1 cellular context compared by ENCODE assay signal in the genomic region with DNA sequence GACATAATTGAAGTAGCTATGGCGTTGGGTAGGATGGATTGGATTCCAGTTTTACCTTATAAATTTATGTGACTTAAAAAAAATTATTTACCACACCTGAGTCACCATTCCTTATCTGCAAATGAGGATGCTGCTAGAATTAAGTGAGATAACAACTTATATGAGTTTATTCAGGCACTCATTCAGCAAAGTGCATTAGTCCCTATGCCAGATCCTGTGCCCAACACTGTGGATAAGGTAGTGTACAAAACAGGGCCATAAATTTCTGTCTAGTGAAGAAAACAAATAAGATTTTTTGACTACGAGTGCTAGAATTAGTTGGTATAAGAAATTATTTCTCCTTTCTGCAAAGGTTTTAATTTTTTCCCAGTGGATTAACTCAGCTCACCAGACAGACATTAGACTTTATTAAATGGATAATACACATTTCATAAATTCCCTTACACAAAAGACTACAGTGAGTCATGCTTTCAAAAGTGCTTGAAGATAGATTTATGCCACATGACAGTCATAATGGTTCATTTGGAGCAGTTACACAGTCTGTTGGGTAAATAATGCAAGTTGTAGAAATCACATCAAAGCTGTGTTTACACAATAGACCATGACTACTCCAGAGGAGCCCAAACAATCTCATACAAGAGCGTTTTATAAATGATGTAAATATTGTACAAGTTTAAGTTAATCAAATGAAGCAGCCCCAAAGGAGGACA.
TF ChIP-seq lines count a peak whose summit lies in the region.

No MANE protein-coding gene starts in this region.

TF ChIP-seq in HepG2, 621 proteins besides CTCF, POLR2A, EP300 and RAD21 (continued from another document and continues in another):
- TF ChIP-seq, protein P1, sequence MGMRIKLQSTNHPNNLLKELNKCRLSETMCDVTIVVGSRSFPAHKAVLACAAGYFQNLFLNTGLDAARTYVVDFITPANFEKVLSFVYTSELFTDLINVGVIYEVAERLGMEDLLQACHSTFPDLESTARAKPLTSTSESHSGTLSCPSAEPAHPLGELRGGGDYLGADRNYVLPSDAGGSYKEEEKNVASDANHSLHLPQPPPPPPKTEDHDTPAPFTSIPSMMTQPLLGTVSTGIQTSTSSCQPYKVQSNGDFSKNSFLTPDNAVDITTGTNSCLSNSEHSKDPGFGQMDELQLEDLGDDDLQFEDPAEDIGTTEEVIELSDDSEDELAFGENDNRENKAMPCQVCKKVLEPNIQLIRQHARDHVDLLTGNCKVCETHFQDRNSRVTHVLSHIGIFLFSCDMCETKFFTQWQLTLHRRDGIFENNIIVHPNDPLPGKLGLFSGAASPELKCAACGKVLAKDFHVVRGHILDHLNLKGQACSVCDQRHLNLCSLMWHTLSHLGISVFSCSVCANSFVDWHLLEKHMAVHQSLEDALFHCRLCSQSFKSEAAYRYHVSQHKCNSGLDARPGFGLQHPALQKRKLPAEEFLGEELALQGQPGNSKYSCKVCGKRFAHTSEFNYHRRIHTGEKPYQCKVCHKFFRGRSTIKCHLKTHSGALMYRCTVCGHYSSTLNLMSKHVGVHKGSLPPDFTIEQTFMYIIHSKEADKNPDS (CRISPR knock-in tag; IDR thresholded peaks at IDR 0.05): no peak
- TF ChIP-seq ZNF205 (CRISPR knock-in tag; IDR thresholded peaks at IDR 0.05) (no peak), TBL1XR1 (IDR thresholded peaks at IDR 0.05; ENCODE audit: borderline replicate concordance, low read length, partially characterized antibody) (no peak), CCDC6 (CRISPR knock-in tag; IDR thresholded peaks at IDR 0.05) (no peak), JUN (CRISPR knock-in tag; IDR thresholded peaks at IDR 0.05) (no peak), FOXJ3 (CRISPR knock-in tag; IDR thresholded peaks at IDR 0.05; ENCODE audit: borderline replicate concordance) (0 out of 2 replicates have a peak, but pooled peaks have one; percentile 28), ZNF678 (CRISPR knock-in tag; IDR thresholded peaks at IDR 0.05) (no peak), ZNF878 (CRISPR knock-in tag; IDR thresholded peaks at IDR 0.05) (no peak), FIP1L1 (IDR thresholded peaks at IDR 0.05; ENCODE audit: borderline replicate concordance, insufficient read depth, low read depth, low read length) (no peak), ZNF644 (CRISPR knock-in tag; IDR thresholded peaks at IDR 0.05; ENCODE audit: low read depth) (0 out of 2 replicates have a peak, but pooled peaks have one; percentile 26), ATF1 (CRISPR knock-in tag; IDR thresholded peaks at IDR 0.05) (no peak), ZNF879 (CRISPR knock-in tag; IDR thresholded peaks at IDR 0.05) (no peak), ZNF75D (CRISPR knock-in tag; IDR thresholded peaks at IDR 0.05; ENCODE audit: borderline replicate concordance) (no peak), ZSCAN22 (CRISPR knock-in tag; IDR thresholded peaks at IDR 0.05) (no peak), ZNF570 (CRISPR knock-in tag; IDR thresholded peaks at IDR 0.05; ENCODE audit: borderline replicate concordance) (no peak), ZNF530 (CRISPR knock-in tag; IDR thresholded peaks at IDR 0.05; ENCODE audit: low read depth) (no peak), ZC3H4 (CRISPR knock-in tag; IDR thresholded peaks at IDR 0.05; ENCODE audit: borderline replicate concordance) (no peak), HDAC2 (CRISPR knock-in tag; IDR thresholded peaks at IDR 0.05) (no peak), HNRNPLL (IDR thresholded peaks at IDR 0.05; ENCODE audit: low read depth, low read length, poor library complexity, severe bottlenecking) (no peak), SAP130 (CRISPR knock-in tag; IDR thresholded peaks at IDR 0.05; ENCODE audit: low read depth) (peak; percentile 44; the same call in 1 of the 2 replicates), ZSCAN31 (CRISPR knock-in tag; IDR thresholded peaks at IDR 0.05; ENCODE audit: low read depth) (no peak), FOSL1 (CRISPR knock-in tag; IDR thresholded peaks at IDR 0.05; ENCODE audit: borderline replicate concordance) (no peak), ZNF761 (CRISPR knock-in tag; conservative IDR thresholded peaks at IDR 0.05) (no peak)
- TF ChIP-seq, protein P2, sequence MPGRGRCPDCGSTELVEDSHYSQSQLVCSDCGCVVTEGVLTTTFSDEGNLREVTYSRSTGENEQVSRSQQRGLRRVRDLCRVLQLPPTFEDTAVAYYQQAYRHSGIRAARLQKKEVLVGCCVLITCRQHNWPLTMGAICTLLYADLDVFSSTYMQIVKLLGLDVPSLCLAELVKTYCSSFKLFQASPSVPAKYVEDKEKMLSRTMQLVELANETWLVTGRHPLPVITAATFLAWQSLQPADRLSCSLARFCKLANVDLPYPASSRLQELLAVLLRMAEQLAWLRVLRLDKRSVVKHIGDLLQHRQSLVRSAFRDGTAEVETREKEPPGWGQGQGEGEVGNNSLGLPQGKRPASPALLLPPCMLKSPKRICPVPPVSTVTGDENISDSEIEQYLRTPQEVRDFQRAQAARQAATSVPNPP (CRISPR knock-in tag; IDR thresholded peaks at IDR 0.05): no peak
- TF ChIP-seq, protein P3, sequence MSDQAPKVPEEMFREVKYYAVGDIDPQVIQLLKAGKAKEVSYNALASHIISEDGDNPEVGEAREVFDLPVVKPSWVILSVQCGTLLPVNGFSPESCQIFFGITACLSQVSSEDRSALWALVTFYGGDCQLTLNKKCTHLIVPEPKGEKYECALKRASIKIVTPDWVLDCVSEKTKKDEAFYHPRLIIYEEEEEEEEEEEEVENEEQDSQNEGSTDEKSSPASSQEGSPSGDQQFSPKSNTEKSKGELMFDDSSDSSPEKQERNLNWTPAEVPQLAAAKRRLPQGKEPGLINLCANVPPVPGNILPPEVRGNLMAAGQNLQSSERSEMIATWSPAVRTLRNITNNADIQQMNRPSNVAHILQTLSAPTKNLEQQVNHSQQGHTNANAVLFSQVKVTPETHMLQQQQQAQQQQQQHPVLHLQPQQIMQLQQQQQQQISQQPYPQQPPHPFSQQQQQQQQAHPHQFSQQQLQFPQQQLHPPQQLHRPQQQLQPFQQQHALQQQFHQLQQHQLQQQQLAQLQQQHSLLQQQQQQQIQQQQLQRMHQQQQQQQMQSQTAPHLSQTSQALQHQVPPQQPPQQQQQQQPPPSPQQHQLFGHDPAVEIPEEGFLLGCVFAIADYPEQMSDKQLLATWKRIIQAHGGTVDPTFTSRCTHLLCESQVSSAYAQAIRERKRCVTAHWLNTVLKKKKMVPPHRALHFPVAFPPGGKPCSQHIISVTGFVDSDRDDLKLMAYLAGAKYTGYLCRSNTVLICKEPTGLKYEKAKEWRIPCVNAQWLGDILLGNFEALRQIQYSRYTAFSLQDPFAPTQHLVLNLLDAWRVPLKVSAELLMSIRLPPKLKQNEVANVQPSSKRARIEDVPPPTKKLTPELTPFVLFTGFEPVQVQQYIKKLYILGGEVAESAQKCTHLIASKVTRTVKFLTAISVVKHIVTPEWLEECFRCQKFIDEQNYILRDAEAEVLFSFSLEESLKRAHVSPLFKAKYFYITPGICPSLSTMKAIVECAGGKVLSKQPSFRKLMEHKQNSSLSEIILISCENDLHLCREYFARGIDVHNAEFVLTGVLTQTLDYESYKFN (CRISPR knock-in tag; conservative IDR thresholded peaks at IDR 0.05): no peak
- TF ChIP-seq, protein P4, sequence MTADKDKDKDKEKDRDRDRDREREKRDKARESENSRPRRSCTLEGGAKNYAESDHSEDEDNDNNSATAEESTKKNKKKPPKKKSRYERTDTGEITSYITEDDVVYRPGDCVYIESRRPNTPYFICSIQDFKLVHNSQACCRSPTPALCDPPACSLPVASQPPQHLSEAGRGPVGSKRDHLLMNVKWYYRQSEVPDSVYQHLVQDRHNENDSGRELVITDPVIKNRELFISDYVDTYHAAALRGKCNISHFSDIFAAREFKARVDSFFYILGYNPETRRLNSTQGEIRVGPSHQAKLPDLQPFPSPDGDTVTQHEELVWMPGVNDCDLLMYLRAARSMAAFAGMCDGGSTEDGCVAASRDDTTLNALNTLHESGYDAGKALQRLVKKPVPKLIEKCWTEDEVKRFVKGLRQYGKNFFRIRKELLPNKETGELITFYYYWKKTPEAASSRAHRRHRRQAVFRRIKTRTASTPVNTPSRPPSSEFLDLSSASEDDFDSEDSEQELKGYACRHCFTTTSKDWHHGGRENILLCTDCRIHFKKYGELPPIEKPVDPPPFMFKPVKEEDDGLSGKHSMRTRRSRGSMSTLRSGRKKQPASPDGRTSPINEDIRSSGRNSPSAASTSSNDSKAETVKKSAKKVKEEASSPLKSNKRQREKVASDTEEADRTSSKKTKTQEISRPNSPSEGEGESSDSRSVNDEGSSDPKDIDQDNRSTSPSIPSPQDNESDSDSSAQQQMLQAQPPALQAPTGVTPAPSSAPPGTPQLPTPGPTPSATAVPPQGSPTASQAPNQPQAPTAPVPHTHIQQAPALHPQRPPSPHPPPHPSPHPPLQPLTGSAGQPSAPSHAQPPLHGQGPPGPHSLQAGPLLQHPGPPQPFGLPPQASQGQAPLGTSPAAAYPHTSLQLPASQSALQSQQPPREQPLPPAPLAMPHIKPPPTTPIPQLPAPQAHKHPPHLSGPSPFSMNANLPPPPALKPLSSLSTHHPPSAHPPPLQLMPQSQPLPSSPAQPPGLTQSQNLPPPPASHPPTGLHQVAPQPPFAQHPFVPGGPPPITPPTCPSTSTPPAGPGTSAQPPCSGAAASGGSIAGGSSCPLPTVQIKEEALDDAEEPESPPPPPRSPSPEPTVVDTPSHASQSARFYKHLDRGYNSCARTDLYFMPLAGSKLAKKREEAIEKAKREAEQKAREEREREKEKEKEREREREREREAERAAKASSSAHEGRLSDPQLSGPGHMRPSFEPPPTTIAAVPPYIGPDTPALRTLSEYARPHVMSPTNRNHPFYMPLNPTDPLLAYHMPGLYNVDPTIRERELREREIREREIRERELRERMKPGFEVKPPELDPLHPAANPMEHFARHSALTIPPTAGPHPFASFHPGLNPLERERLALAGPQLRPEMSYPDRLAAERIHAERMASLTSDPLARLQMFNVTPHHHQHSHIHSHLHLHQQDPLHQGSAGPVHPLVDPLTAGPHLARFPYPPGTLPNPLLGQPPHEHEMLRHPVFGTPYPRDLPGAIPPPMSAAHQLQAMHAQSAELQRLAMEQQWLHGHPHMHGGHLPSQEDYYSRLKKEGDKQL (CRISPR knock-in tag; IDR thresholded peaks at IDR 0.05; ENCODE audit: low read depth): no peak
- TF ChIP-seq, protein P5, sequence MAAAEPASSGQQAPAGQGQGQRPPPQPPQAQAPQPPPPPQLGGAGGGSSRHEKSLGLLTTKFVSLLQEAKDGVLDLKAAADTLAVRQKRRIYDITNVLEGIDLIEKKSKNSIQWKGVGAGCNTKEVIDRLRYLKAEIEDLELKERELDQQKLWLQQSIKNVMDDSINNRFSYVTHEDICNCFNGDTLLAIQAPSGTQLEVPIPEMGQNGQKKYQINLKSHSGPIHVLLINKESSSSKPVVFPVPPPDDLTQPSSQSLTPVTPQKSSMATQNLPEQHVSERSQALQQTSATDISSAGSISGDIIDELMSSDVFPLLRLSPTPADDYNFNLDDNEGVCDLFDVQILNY (CRISPR knock-in tag; conservative IDR thresholded peaks at IDR 0.05): no peak
- TF ChIP-seq, protein P6, sequence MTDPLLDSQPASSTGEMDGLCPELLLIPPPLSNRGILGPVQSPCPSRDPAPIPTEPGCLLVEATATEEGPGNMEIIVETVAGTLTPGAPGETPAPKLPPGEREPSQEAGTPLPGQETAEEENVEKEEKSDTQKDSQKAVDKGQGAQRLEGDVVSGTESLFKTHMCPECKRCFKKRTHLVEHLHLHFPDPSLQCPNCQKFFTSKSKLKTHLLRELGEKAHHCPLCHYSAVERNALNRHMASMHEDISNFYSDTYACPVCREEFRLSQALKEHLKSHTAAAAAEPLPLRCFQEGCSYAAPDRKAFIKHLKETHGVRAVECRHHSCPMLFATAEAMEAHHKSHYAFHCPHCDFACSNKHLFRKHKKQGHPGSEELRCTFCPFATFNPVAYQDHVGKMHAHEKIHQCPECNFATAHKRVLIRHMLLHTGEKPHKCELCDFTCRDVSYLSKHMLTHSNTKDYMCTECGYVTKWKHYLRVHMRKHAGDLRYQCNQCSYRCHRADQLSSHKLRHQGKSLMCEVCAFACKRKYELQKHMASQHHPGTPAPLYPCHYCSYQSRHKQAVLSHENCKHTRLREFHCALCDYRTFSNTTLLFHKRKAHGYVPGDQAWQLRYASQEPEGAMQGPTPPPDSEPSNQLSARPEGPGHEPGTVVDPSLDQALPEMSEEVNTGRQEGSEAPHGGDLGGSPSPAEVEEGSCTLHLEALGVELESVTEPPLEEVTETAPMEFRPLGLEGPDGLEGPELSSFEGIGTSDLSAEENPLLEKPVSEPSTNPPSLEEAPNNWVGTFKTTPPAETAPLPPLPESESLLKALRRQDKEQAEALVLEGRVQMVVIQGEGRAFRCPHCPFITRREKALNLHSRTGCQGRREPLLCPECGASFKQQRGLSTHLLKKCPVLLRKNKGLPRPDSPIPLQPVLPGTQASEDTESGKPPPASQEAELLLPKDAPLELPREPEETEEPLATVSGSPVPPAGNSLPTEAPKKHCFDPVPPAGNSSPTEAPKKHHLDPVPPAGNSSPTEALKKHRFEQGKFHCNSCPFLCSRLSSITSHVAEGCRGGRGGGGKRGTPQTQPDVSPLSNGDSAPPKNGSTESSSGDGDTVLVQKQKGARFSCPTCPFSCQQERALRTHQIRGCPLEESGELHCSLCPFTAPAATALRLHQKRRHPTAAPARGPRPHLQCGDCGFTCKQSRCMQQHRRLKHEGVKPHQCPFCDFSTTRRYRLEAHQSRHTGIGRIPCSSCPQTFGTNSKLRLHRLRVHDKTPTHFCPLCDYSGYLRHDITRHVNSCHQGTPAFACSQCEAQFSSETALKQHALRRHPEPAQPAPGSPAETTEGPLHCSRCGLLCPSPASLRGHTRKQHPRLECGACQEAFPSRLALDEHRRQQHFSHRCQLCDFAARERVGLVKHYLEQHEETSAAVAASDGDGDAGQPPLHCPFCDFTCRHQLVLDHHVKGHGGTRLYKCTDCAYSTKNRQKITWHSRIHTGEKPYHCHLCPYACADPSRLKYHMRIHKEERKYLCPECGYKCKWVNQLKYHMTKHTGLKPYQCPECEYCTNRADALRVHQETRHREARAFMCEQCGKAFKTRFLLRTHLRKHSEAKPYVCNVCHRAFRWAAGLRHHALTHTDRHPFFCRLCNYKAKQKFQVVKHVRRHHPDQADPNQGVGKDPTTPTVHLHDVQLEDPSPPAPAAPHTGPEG (CRISPR knock-in tag; IDR thresholded peaks at IDR 0.05): no peak
- TF ChIP-seq, protein P7, sequence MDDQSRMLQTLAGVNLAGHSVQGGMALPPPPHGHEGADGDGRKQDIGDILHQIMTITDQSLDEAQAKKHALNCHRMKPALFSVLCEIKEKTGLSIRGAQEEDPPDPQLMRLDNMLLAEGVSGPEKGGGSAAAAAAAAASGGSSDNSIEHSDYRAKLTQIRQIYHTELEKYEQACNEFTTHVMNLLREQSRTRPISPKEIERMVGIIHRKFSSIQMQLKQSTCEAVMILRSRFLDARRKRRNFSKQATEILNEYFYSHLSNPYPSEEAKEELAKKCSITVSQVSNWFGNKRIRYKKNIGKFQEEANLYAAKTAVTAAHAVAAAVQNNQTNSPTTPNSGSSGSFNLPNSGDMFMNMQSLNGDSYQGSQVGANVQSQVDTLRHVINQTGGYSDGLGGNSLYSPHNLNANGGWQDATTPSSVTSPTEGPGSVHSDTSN (CRISPR knock-in tag; IDR thresholded peaks at IDR 0.05; ENCODE audit: borderline replicate concordance): no peak
- TF ChIP-seq, protein P8, sequence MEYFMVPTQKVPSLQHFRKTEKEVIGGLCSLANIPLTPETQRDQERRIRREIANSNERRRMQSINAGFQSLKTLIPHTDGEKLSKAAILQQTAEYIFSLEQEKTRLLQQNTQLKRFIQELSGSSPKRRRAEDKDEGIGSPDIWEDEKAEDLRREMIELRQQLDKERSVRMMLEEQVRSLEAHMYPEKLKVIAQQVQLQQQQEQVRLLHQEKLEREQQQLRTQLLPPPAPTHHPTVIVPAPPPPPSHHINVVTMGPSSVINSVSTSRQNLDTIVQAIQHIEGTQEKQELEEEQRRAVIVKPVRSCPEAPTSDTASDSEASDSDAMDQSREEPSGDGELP (IDR thresholded peaks at IDR 0.05; ENCODE audit: borderline replicate concordance, low read depth): no peak
- TF ChIP-seq, protein P9, sequence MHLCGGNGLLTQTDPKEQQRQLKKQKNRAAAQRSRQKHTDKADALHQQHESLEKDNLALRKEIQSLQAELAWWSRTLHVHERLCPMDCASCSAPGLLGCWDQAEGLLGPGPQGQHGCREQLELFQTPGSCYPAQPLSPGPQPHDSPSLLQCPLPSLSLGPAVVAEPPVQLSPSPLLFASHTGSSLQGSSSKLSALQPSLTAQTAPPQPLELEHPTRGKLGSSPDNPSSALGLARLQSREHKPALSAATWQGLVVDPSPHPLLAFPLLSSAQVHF (CRISPR knock-in tag; IDR thresholded peaks at IDR 0.05): no peak
